ENCODE assay signal across 21 cellular contexts in genomic region chr2:41872646-41873045, GRCh38.
DNase-seq lines count a peak whose midpoint lies in the region; ATAC-seq lines count a peak whose summit lies in the region.
"Had no signal": no experiment of that assay in that cellular context is flagged by ENCODE, and none has a peak within 500 bp of the region (broad histone marks: within the 10 kb centered on the region; RNA-seq: fewer than 3 reads in every experiment).

No MANE protein-coding gene starts in this region.

- H3K36me3 Mint-ChIP-seq in naive thymus-derived CD8-positive, alpha-beta T cell, result no peaks in the 10 kb centered on the region
- H3K36me3 Mint-ChIP-seq: activated naive CD4-positive, alpha-beta T cell treated with anti-CD3 and anti-CD28 coated beads, Interleukin-2, amount 50 U/mL, for 72 hours had no signal

- peaks cover 0 to 11% (median 3%) of the 10 kb centered on the region in 5 donors for H3K27me3 Mint-ChIP-seq in naive thymus-derived CD8-positive, alpha-beta T cell
- H3K27me3 Mint-ChIP-seq: activated T-cell treated with anti-CD3 and anti-CD28 coated beads, Interleukin-2, amount 50 U/mL, for 24 hours had no signal

- POLR2A ChIA-PET in naive thymus-derived CD8-positive, alpha-beta T cell (lab: Charles Lee), result interaction anchor here (0.7 kb wide), 1 partner anchor 344 kb away, joined by 3 read pairs; no protein-coding TSS in a partner anchor

- peaks cover 2 to 8% (median 5%) of the 10 kb centered on the region in 4 donors for H3K4me1 Mint-ChIP-seq in naive thymus-derived CD8-positive, alpha-beta T cell

- no peak overlapping the region for H3K27ac Mint-ChIP-seq in naive thymus-derived CD8-positive, alpha-beta T cell
- H3K27ac Mint-ChIP-seq: activated naive CD4-positive, alpha-beta T cell treated with anti-CD3 and anti-CD28 coated beads, Interleukin-2, amount 50 U/mL, for 72 hours; activated T-cell treated with anti-CD3 and anti-CD28 coated beads, Interleukin-2, amount 50 U/mL, for 24 hours had no signal

- peak; percentile 57 for DNase-seq in AG08395 (ENCODE audit: low spot score)
- peak; percentile 28 for DNase-seq in HS-5 (ENCODE audit: low read depth)
- DNase-seq in astrocyte of the hippocampus (ENCODE audit: low read depth, low spot score), result peak; percentile 30
- peak; percentile 49 for DNase-seq in islet precursor cell
- no peak for DNase-seq in NCI-H1930 (lab: John Stamatoyannopoulos, UW)
- DNase-seq in naive thymus-derived CD8-positive, alpha-beta T cell, result no peak
- DNase-seq in retina, result no peak
- DNase-seq in NCI-H446 (lab: John Stamatoyannopoulos, UW), result no peak
- DNase-seq: activated CD4-positive, alpha-beta T cell treated with anti-CD3 and anti-CD28 coated beads, Interleukin-2, amount 50 U/mL, for 48 hours; activated T-cell treated with anti-CD3 and anti-CD28 coated beads, Interleukin-2, amount 50 U/mL, for 24 hours; effector memory CD8-positive, alpha-beta T cell; foreskin keratinocyte; GDM1; left lung; MV-4-11; PC-3; stimulated activated CD4-positive, alpha-beta T cell treated with anti-CD3 and anti-CD28 coated beads, Interleukin-12 subunit alpha, Interleukin-12 subunit beta, amount 100 ng/mL, for 4 hours; stimulated activated naive CD8-positive, alpha-beta T cell treated with anti-CD3 and anti-CD28 coated beads, Interleukin-15, Interleukin-2, amounts not matched to agents 100 U/mL and 50 U/mL, for 24 hours; upper lobe of left lung had no signal

- H3K4me3 Mint-ChIP-seq in naive thymus-derived CD8-positive, alpha-beta T cell, result no peak overlapping the region
- H3K4me3 Mint-ChIP-seq: activated T-cell treated with anti-CD3 and anti-CD28 coated beads, Interleukin-2, amount 50 U/mL, for 24 hours; effector memory CD8-positive, alpha-beta T cell had no signal

- no peak for ATAC-seq in naive thymus-derived CD8-positive, alpha-beta T cell
- ATAC-seq: activated naive CD4-positive, alpha-beta T cell treated with anti-CD3 and anti-CD28 coated beads, Interleukin-2, amount 50 U/mL, for 72 hours; effector memory CD8-positive, alpha-beta T cell; foreskin keratinocyte; left lung; PC-3; SK-N-SH treated with all-trans-retinoic acid at 6 μM for 48 hours; stimulated activated naive CD8-positive, alpha-beta T cell treated with anti-CD3 and anti-CD28 coated beads, Interleukin-15, Interleukin-2, amounts not matched to agents 100 U/mL and 50 U/mL, for 24 hours had no signal

- no peaks in the 10 kb centered on the region for H3K9me3 Mint-ChIP-seq in naive thymus-derived CD8-positive, alpha-beta T cell
- H3K9me3 Mint-ChIP-seq: activated naive CD4-positive, alpha-beta T cell treated with anti-CD3 and anti-CD28 coated beads, Interleukin-2, amount 50 U/mL, for 72 hours; activated T-cell treated with anti-CD3 and anti-CD28 coated beads, Interleukin-2, amount 50 U/mL, for 24 hours; effector memory CD8-positive, alpha-beta T cell had no signal

Comparison
In these comparisons a context has a peak if more than half of its experiments do, and no peak if none do; other contexts are left out.
1. DNase-seq: peak in AG08395 (single experiment), HS-5 (single experiment), astrocyte of the hippocampus (single experiment) and islet precursor cell (single experiment); none in NCI-H1930 (0 of 2), naive thymus-derived CD8-positive, alpha-beta T cell (0 of 10), retina (single experiment) and NCI-H446 (0 of 2).